Comparison of ENCODE assay signal across 8 cellular contexts in genomic region chr16:46690281-46691178, GRCh38. TPM values are rescaled to one million over a fixed set of nuclear protein-coding genes. Genes with fewer than 3 reads are reported as not detected.
DNase-seq lines count a peak whose midpoint lies in the region; ATAC-seq and TF ChIP-seq lines count a peak whose summit lies in the region.

No MANE protein-coding gene starts in this region.

- DNase-seq in coronary artery (ENCODE audit: low spot score): no peak
- DNase-seq in activated naive CD4-positive, alpha-beta T cell treated with Interleukin-2 at 50 U/mL for 16 hours: no peak
- DNase-seq in left lobe of liver (ENCODE audit: low spot score): no peak
- no peak for DNase-seq in NCI-H2107 (lab: John Stamatoyannopoulos, UW)
- DNase-seq in SK-N-DZ (ENCODE audit: low spot score): no peak

- H3K9ac ChIP-seq in KMS-11: peak overlapping the region; percentile 88; the same call in 1 of the 2 replicates
- peak overlapping the region; percentile 86 for H3K9ac ChIP-seq in mucosa of stomach (ENCODE audit: low read length)

- H3K4me1 ChIP-seq in KMS-11 (ENCODE audit: low read depth, poor library complexity, severe bottlenecking): peaks cover 37% of the 10 kb centered on the region
- peaks cover 27% of the 10 kb centered on the region for H3K4me1 ChIP-seq in mucosa of stomach (ENCODE audit: control insufficient read depth, insufficient read depth, low read length)

- H3K9me3 ChIP-seq in mucosa of stomach (ENCODE audit: control insufficient read depth, low read length): no peaks in the 10 kb centered on the region

- H3K36me3 ChIP-seq in KMS-11 (ENCODE audit: insufficient read depth) (peaks cover 11% of the 10 kb centered on the region; the same call in 1 of the 2 replicates), mucosa of stomach (ENCODE audit: control insufficient read depth, insufficient read depth, low read length) (no peaks in the 10 kb centered on the region)

- no peak overlapping the region for H3K4me3 ChIP-seq in KMS-11 (IDR thresholded peaks at IDR 0.05; ENCODE audit: insufficient read depth, low read depth, low read length)
- H3K4me3 ChIP-seq in coronary artery: peak overlapping the region; percentile 98
- H3K4me3 ChIP-seq in mucosa of stomach (ENCODE audit: low read length): peak overlapping the region; percentile 68

- H2AFZ ChIP-seq in KMS-11 (ENCODE audit: low read depth): peak overlapping the region; percentile 89

- H3K27me3 ChIP-seq in KMS-11 (ENCODE audit: insufficient read depth, low read depth) (no peaks in the 10 kb centered on the region), mucosa of stomach (ENCODE audit: control insufficient read depth, insufficient read depth, low read length) (no peaks in the 10 kb centered on the region)

- H3K27ac ChIP-seq in C4-2B: peak overlapping the region; percentile 83
- peak overlapping the region; percentile 85 for H3K27ac ChIP-seq in KMS-11
- no peak overlapping the region for H3K27ac ChIP-seq in coronary artery

- peaks cover 4% of the 10 kb centered on the region; the same call in 1 of the 2 replicates for H4K20me1 ChIP-seq in KMS-11 (ENCODE audit: insufficient read depth)

- peak; percentile 46 for TF ChIP-seq CTCF in C4-2B (conservative IDR thresholded peaks at IDR 0.05)
- TF ChIP-seq CTCF in KMS-11 (conservative IDR thresholded peaks at IDR 0.05; ENCODE audit: low read depth, low read length): peak; percentile 12; the same call in 1 of the 2 replicates
- no peak for TF ChIP-seq CTCF in coronary artery (IDR thresholded peaks at IDR 0.05)

- H3K79me2 ChIP-seq in KMS-11 (ENCODE audit: insufficient read depth, low read depth): peaks cover 54% of the 10 kb centered on the region

- no peak for ATAC-seq in left lobe of liver

- H3K4me2 ChIP-seq in KMS-11: peak overlapping the region; percentile 71

RNA-seq across cellular contexts. Expression of gene ORC6, which starts 1.1 kb away (rescaled TPM):
- 0.65 TPM for total RNA-seq in left lobe of liver
- polyA plus RNA-seq in SK-N-DZ (2014; cell fraction: cytosol; rRNA removed): 160 and 178 TPM in 2 replicates
- 80.6 and 105 TPM in 2 replicates for polyA plus RNA-seq in SK-N-DZ (2014; cell fraction: nucleus; rRNA removed)

RNA-seq across cellular contexts. Expression of gene VPS35, which starts 1.6 kb away (rescaled TPM):
- 25.4 TPM for total RNA-seq in left lobe of liver
- polyA plus RNA-seq in SK-N-DZ (2014; cell fraction: cytosol; rRNA removed): 86.1 and 150 TPM in 2 replicates
- 49.8 and 110 TPM in 2 replicates for polyA plus RNA-seq in SK-N-DZ (2014; cell fraction: nucleus; rRNA removed)

RNA-seq across cellular contexts. Expression of gene MYLK3, which starts 57.6 kb away (rescaled TPM):
- total RNA-seq in left lobe of liver: 0.08 TPM
- polyA plus RNA-seq in SK-N-DZ (2014; cell fraction: cytosol; rRNA removed): 0.17 and 0.32 TPM in 2 replicates
- 0.25 and 0.38 TPM in 2 replicates for polyA plus RNA-seq in SK-N-DZ (2014; cell fraction: nucleus; rRNA removed)

Comparison
In these comparisons a context has a peak if more than half of its experiments do, and no peak if none do; other contexts are left out.
1. H3K27ac ChIP-seq: peak in C4-2B (single experiment) and KMS-11 (single experiment); none in coronary artery (0 of 2).